Comparison of ENCODE assay signal across 18 cellular contexts in genomic region chr2:69628325-69629038, GRCh38. TPM values are rescaled to one million over a fixed set of nuclear protein-coding genes. Genes with fewer than 3 reads are reported as not detected.
DNase-seq lines count a peak whose midpoint lies in the region; ATAC-seq and TF ChIP-seq lines count a peak whose summit lies in the region.
"Had no signal": no experiment of that assay in that cellular context is flagged by ENCODE, and none has a peak within 500 bp of the region (broad histone marks: within the 10 kb centered on the region; RNA-seq: fewer than 3 reads in every experiment).

No MANE protein-coding gene starts in this region.

- H3K9me3 ChIP-seq in DND-41 (ENCODE audit: insufficient read depth, low read length, severe bottlenecking) = no peaks in the 10 kb centered on the region
- no peaks in the 10 kb centered on the region for H3K9me3 ChIP-seq in endocrine pancreas (ENCODE audit: control insufficient read depth, low read length)
- H3K9me3 ChIP-seq: colonic mucosa, heart left ventricle, psoas muscle had no signal

- no peak overlapping the region for H2AFZ ChIP-seq in DND-41 (ENCODE audit: low read depth, low read length)

- intact Hi-C loops in head of caudate nucleus (cut with DNase I) = no loop called here

- ATAC-seq in DND-41 (ENCODE audit: insufficient read depth, low read depth) (peak; percentile 33; the same call in 1 of the 3 replicates), GM18498 (IDR thresholded peaks at IDR 0.05; ENCODE audit: unreplicated experiment) (no peak), HG02759 (IDR thresholded peaks at IDR 0.05; ENCODE audit: unreplicated experiment) (no peak)
- ATAC-seq: HepG2 had no signal

- H3K36me3 ChIP-seq in DND-41 (ENCODE audit: insufficient read depth, low read length) (peaks cover 46% of the 10 kb centered on the region), endocrine pancreas (ENCODE audit: control insufficient read depth, insufficient read depth, low read length) (no peaks in the 10 kb centered on the region)
- H3K36me3 ChIP-seq: colonic mucosa, heart left ventricle had no signal

- H3K4me3 ChIP-seq in DND-41 (ENCODE audit: low read depth in 1 of 2, low read length in 2 of 2) (no peak overlapping the region), endocrine pancreas (ENCODE audit: control insufficient read depth, insufficient read depth, low read length) (peak overlapping the region; percentile 30)
- H3K4me3 ChIP-seq: colonic mucosa, psoas muscle had no signal

- H4K20me1 ChIP-seq in DND-41 (ENCODE audit: insufficient read depth, low read length) = peaks cover 70% of the 10 kb centered on the region

- no peak overlapping the region for H3K27ac ChIP-seq in DND-41 (ENCODE audit: low read length)
- H3K27ac ChIP-seq: colonic mucosa, psoas muscle had no signal

- H3K4me2 ChIP-seq in DND-41 (ENCODE audit: insufficient read depth, low read length) = no peak overlapping the region

- TF ChIP-seq CTCF in DND-41 (IDR thresholded peaks at IDR 0.05; ENCODE audit: borderline replicate concordance, extremely low read depth, low read length, poor library complexity, severe bottlenecking) = no peak

- peaks cover 99% of the 10 kb centered on the region for H3K79me2 ChIP-seq in DND-41 (ENCODE audit: insufficient read depth, low read length)

- H3K4me1 ChIP-seq in DND-41 (ENCODE audit: insufficient read depth, low read length) (peaks cover 58% of the 10 kb centered on the region), endocrine pancreas (ENCODE audit: control insufficient read depth, insufficient read depth, low read length) (peaks cover 21% of the 10 kb centered on the region)
- H3K4me1 ChIP-seq: colonic mucosa had no signal

- H3K27me3 ChIP-seq in DND-41 (ENCODE audit: insufficient read depth, low read length, poor library complexity) = no peaks in the 10 kb centered on the region
- H3K27me3 ChIP-seq in endocrine pancreas (ENCODE audit: control insufficient read depth, insufficient read depth, low read length) = no peaks in the 10 kb centered on the region
- H3K27me3 ChIP-seq: colonic mucosa, heart left ventricle had no signal

- peak; percentile 61 to 66 for DNase-seq in AML-193 (lab: John Stamatoyannopoulos, UW)
- no peak for DNase-seq in DND-41
- peak; percentile 82 for DNase-seq in SIG-M5 treated with dmso at 0.1 percent for 504 hours (lab: John Stamatoyannopoulos, UW; ENCODE audit: unreplicated experiment)
- DNase-seq in mucosa of gallbladder (ENCODE audit: low spot score) = no peak
- DNase-seq in head of caudate nucleus = no peak
- DNase-seq: amygdala, colonic mucosa, heart left ventricle, kidney glomerular epithelial cell, NCI-H1436 treated with DMSO at 0.1 percent for 48 hours, NCI-H446 treated with DMSO at 0.1 percent for 48 hours, psoas muscle, T1000, trophoblast cell had no signal

- no peak overlapping the region for H3K9ac ChIP-seq in DND-41 (ENCODE audit: low read depth, low read length)
- no peak overlapping the region for H3K9ac ChIP-seq in endocrine pancreas (ENCODE audit: control insufficient read depth, insufficient read depth, low read length)

RNA-seq across cellular contexts. Expression of gene AAK1, which starts 15.1 kb away (rescaled TPM):
- total RNA-seq in mucosa of gallbladder = 83.4 TPM

Comparison
In these comparisons a context has a peak if more than half of its experiments do, and no peak if none do; other contexts are left out.
1. DNase-seq: peak in AML-193 (2 of 2) and SIG-M5 treated with dmso at 0.1 percent for 504 hours (single experiment); none in DND-41 (single experiment), mucosa of gallbladder (single experiment) and head of caudate nucleus (0 of 42).